In the genomic region with DNA sequence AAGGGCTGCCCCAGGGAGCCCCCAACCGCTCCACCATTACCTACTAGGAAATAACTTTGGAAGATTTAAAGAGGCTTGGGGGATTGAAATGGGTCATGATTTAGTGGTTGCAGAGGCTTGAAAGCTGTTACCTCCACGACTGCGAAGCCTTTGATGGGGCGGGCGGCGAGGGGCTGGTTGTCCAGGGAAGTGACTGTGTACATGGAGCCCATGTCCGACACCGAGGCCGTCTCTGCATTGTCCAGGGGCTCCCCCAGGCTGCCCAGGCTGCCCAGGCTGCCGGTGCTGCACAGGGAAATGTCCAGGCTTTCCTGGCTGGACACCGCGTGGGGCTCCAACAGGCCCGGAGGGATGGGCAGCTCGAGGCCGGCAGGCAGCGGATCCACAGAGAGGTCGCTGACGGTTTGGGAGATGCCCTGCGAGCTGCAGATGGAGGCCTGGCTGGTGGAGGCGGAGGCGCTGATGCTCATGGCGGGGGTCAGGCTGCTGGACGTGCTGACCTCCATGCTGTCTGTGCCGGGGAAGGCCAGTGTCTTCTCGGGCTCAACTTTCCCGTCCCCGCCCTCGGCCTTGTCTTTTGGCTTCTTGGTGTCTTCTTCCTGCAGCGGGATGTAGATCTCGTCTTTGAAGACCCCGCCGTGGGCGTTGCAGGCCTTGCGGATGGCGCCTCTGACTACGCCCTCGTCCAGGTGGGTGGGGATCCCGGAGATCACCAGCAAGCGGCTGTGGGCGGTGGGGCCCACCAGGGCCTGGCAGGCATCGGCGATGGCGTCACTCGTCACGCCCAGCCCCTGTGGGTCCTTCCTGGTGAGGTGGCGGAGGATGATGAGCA, we compare ENCODE assay signal across 27 cellular contexts. TPM values are rescaled to one million over a fixed set of nuclear protein-coding genes. Genes with fewer than 3 reads are reported as not detected.
DNase-seq lines count a peak whose midpoint lies in the region; ATAC-seq and TF ChIP-seq lines count a peak whose summit lies in the region.
"Had no signal": no experiment of that assay in that cellular context is flagged by ENCODE, and none has a peak within 500 bp of the region (broad histone marks: within the 10 kb centered on the region; RNA-seq: fewer than 3 reads in every experiment).

No MANE protein-coding gene starts in this region.

- 99% methylated on average over 29 of the region's 46 CpGs; no CpG with 5 or more reads in 1 of the 2 experiments for WGBS in IMR-90 (ENCODE audit: extremely low coverage in 2 of 2, insufficient read length in 1 of 2), 2 experiments
- WGBS in neuronal stem cell (ENCODE audit: extremely low coverage in 2 of 2, insufficient read length in 2 of 2, insufficient replicate concordance in 1 of 2), 2 donors: no CpG with 5 or more reads among the region's 46 CpGs
- 96% methylated on average over 46 of the region's 46 CpGs for WGBS in hepatocyte (ENCODE audit: low lambda C conversion rate, missing lambda C conversion rate)

- H3K23ac ChIP-seq in IMR-90 (ENCODE audit: low read depth, low read length) (no peak overlapping the region), neuronal stem cell (ENCODE audit: low read depth, low read length, poor library complexity) (no peak overlapping the region)

- ATAC-seq in IMR-90 (ENCODE audit: low read depth): no peak
- no peak for ATAC-seq in HG03175 (IDR thresholded peaks at IDR 0.05; ENCODE audit: unreplicated experiment)
- ATAC-seq: HCT116 had no signal

- BruUV-seq in IMR-90 (replicated peaks; lab: Mats Ljungman, UMichigan): no TSS peak

- H3K27me3 ChIP-seq in AG04450 (ENCODE audit: control insufficient read depth, insufficient read depth, low read length): no peaks in the 10 kb centered on the region
- no peaks in the 10 kb centered on the region for H3K27me3 ChIP-seq in IMR-90 (ENCODE audit: control insufficient read depth, insufficient read depth, low read length)
- H3K27me3 ChIP-seq in dorsolateral prefrontal cortex: no peaks in the 10 kb centered on the region
- H3K27me3 ChIP-seq in neuronal stem cell (ENCODE audit: control insufficient read depth in 3 of 3, insufficient read depth in 3 of 3, low read depth in 1 of 3, low read length in 3 of 3): no peaks in the 10 kb centered on the region
- no peaks in the 10 kb centered on the region for H3K27me3 ChIP-seq in hepatocyte
- H3K27me3 ChIP-seq: testis, vagina had no signal

- H3K56ac ChIP-seq in IMR-90 (ENCODE audit: extremely low read depth, insufficient read depth, low read length): no peak overlapping the region

- H3K14ac ChIP-seq in IMR-90 (replicated peaks; ENCODE audit: low read depth, low read length) (no peak overlapping the region), neuronal stem cell (ENCODE audit: low read length) (no peak overlapping the region)

- H3K4me1 ChIP-seq in IMR-90 (ENCODE audit: control insufficient read depth, insufficient read depth, low read length) (peaks cover 10% of the 10 kb centered on the region), neuronal stem cell (ENCODE audit: control insufficient read depth in 2 of 2, insufficient read depth in 1 of 2, low read depth in 1 of 2, low read length in 2 of 2) (peaks cover 2 to 17% of the 10 kb centered on the region in 2 donors), hepatocyte (ENCODE audit: insufficient read depth) (no peaks in the 10 kb centered on the region)
- H3K4me1 ChIP-seq: vagina had no signal

- no peak overlapping the region for H2AK5ac ChIP-seq in IMR-90 (ENCODE audit: low read depth, low read length)
- no peak overlapping the region for H2AK5ac ChIP-seq in neuronal stem cell (ENCODE audit: low read depth, low read length)

- no peak overlapping the region for H2BK12ac ChIP-seq in neuronal stem cell (ENCODE audit: low read length)

- H3K18ac ChIP-seq in IMR-90 (ENCODE audit: low read depth, low read length): no peak overlapping the region
- H3K18ac ChIP-seq in neuronal stem cell (ENCODE audit: low read length): no peak overlapping the region

- TF ChIP-seq RAD21 in IMR-90 (IDR thresholded peaks at IDR 0.05; ENCODE audit: low read length): no peak

- H4K20me1 ChIP-seq in IMR-90 (ENCODE audit: insufficient read depth, low read length): peaks cover 8% of the 10 kb centered on the region; the same call in 1 of the 2 replicates
- no peaks in the 10 kb centered on the region for H4K20me1 ChIP-seq in hepatocyte (ENCODE audit: insufficient read depth, poor library complexity, severe bottlenecking)

- in situ Hi-C loops in IMR-90 (cut with MboI; ENCODE audit: low sequenced_read_pairs): no loop called here

- H4K5ac ChIP-seq in IMR-90 (ENCODE audit: low read depth, low read length): no peak overlapping the region

- TF ChIP-seq CTCF in AG04450 (IDR thresholded peaks at IDR 0.05; ENCODE audit: low read depth, low read length): no peak
- TF ChIP-seq CTCF in IMR-90 (conservative IDR thresholded peaks at IDR 0.05; ENCODE audit: low read depth, low read length): no peak
- TF ChIP-seq CTCF in dorsolateral prefrontal cortex (IDR thresholded peaks at IDR 0.05 in 54 of 56, conservative IDR thresholded peaks at IDR 0.05 in 2 of 56; ENCODE audit: low read depth in 1 of 56, partially characterized antibody in 56 of 56): no peak
- TF ChIP-seq CTCF in hepatocyte (IDR thresholded peaks at IDR 0.05; ENCODE audit: poor library complexity): no peak

- H3K27ac ChIP-seq in AG04450 (ENCODE audit: low read depth, low read length) (peak overlapping the region; percentile 57), IMR-90 (ENCODE audit: insufficient read depth, low read length) (no peak overlapping the region), dorsolateral prefrontal cortex (peak overlapping the region; percentile 57 to 99 (median 94)), neuronal stem cell (replicated peaks; ENCODE audit: low read length) (no peak overlapping the region), hepatocyte (no peak overlapping the region)
- H3K27ac ChIP-seq: testis, vagina had no signal

- peak overlapping the region; percentile 29 for H2AK9ac ChIP-seq in IMR-90 (replicated peaks; ENCODE audit: low read depth, low read length, poor library complexity)

- H3K4me2 ChIP-seq in IMR-90 (ENCODE audit: low read depth, low read length): no peak overlapping the region
- no peak overlapping the region for H3K4me2 ChIP-seq in neuronal stem cell (ENCODE audit: insufficient read depth, low read length, poor library complexity, severe bottlenecking)
- H3K4me2 ChIP-seq in hepatocyte: no peak overlapping the region

- dilution Hi-C loops in IMR-90 (cut with HindIII; ENCODE audit: low sequenced_read_pairs, unreplicated experiment): no loop called here

- no peak overlapping the region for H2BK5ac ChIP-seq in IMR-90 (ENCODE audit: low read depth, low read length, poor library complexity, severe bottlenecking)
- H2BK5ac ChIP-seq in neuronal stem cell (ENCODE audit: low read length): no peak overlapping the region

- H4K8ac ChIP-seq in IMR-90 (ENCODE audit: low read depth in 2 of 2, low read length in 2 of 2) (no peak overlapping the region), neuronal stem cell (ENCODE audit: low read depth, low read length) (peak overlapping the region; percentile 65)

- H3K9me1 ChIP-seq in IMR-90 (ENCODE audit: insufficient read depth, low read length): peaks cover 5% of the 10 kb centered on the region; the same call in 1 of the 2 replicates

- no peak overlapping the region for H2BK120ac ChIP-seq in IMR-90 (ENCODE audit: low read depth, low read length)
- H2BK120ac ChIP-seq in neuronal stem cell (ENCODE audit: low read depth, low read length): no peak overlapping the region

- CTCF ChIA-PET in AG04450 (lab: Charles Lee): interaction anchor here (1.2 kb wide), 1 partner anchor 14 kb away, joined by 3 read pairs; no protein-coding TSS in a partner anchor
- CTCF ChIA-PET in IMR-90 (lab: Yijun Ruan, JAX): interaction anchor here (0.8 kb wide), 1 partner anchor 53 kb away, joined by 3 read pairs; no protein-coding TSS in a partner anchor

- no peaks in the 10 kb centered on the region for H3K9me2 ChIP-seq in hepatocyte (replicated peaks; ENCODE audit: insufficient read depth)

- intact Hi-C loops in IMR-90 (cut with micrococcal nuclease): no loop called here
- intact Hi-C loops in dorsolateral prefrontal cortex (cut with DNase I): loop anchor here (5.0 to 10.0 kb wide), 4 partner anchors 167 to 239 kb away; a partner anchor contains a TSS

- H2BK15ac ChIP-seq in IMR-90 (ENCODE audit: low read depth, low read length): no peak overlapping the region
- H2BK15ac ChIP-seq in neuronal stem cell (ENCODE audit: low read length): no peak overlapping the region

- H3K79me2 ChIP-seq in hepatocyte: no peaks in the 10 kb centered on the region

- H3K4ac ChIP-seq in IMR-90 (ENCODE audit: low read depth, low read length) (no peak overlapping the region), neuronal stem cell (ENCODE audit: low read length) (no peak overlapping the region)

- H3K9ac ChIP-seq in IMR-90 (ENCODE audit: low read depth, low read length): no peak overlapping the region
- H3K9ac ChIP-seq in neuronal stem cell (ENCODE audit: low read depth, low read length, poor library complexity): peak overlapping the region; percentile 21

- no peak overlapping the region for H4K91ac ChIP-seq in IMR-90 (ENCODE audit: insufficient read depth, low read depth, low read length)
- no peak overlapping the region for H4K91ac ChIP-seq in neuronal stem cell (ENCODE audit: low read depth, low read length, poor library complexity)

- H3K4me3 ChIP-seq in AG04450 (ENCODE audit: low read depth, low read length): no peak overlapping the region
- H3K4me3 ChIP-seq in IMR-90 (ENCODE audit: insufficient read depth, low read depth, low read length): no peak overlapping the region
- no peak overlapping the region for H3K4me3 ChIP-seq in dorsolateral prefrontal cortex
- peak overlapping the region in 1 of 2 donors; percentile 49 for H3K4me3 ChIP-seq in neuronal stem cell (ENCODE audit: low read length in 2 of 2)
- no peak overlapping the region for H3K4me3 ChIP-seq in hepatocyte
- H3K4me3 ChIP-seq: smooth muscle cell, vagina had no signal

- H3K36me3 ChIP-seq in IMR-90 (ENCODE audit: control insufficient read depth, insufficient read depth, low read length) (peaks cover 25% of the 10 kb centered on the region), neuronal stem cell (replicated peaks in 1 of 2; ENCODE audit: control insufficient read depth in 2 of 2, insufficient read depth in 2 of 2, low read length in 2 of 2) (peaks cover 13 to 62% of the 10 kb centered on the region in 2 donors), hepatocyte (replicated peaks; ENCODE audit: insufficient read depth, low read depth) (no peaks in the 10 kb centered on the region)

- POLR2A ChIA-PET in AG04450 (lab: Yijun Ruan, JAX) (no interaction called here), IMR-90 (lab: Charles Lee; ENCODE audit: unreplicated experiment) (no interaction called here)

- peaks cover 0 to 7% of the 10 kb centered on the region in 2 experiments; a peak in 2 of 4 replicates for H3K79me1 ChIP-seq in IMR-90 (ENCODE audit: low read depth in 1 of 2, low read length in 2 of 2)
- peaks cover 2% of the 10 kb centered on the region for H3K79me1 ChIP-seq in neuronal stem cell (ENCODE audit: low read depth, low read length)

- H2BK20ac ChIP-seq in IMR-90 (ENCODE audit: low read depth, low read length): no peak overlapping the region

- H2AFZ ChIP-seq in IMR-90 (replicated peaks; ENCODE audit: low read length, poor library complexity) (no peak overlapping the region), neuronal stem cell (ENCODE audit: low read length) (no peak overlapping the region), hepatocyte (no peak overlapping the region)

- TF ChIP-seq POLR2A in IMR-90 (IDR thresholded peaks at IDR 0.05; ENCODE audit: low read depth, low read length): no peak

- DNase-seq in AG04450 (ENCODE audit: low read depth, low spot score) (no peak), IMR-90 (no peak), dorsolateral prefrontal cortex (no peak), neuronal stem cell (ENCODE audit: low spot score) (no peak), LoVo (ENCODE audit: low spot score) (no peak), hepatocyte (ENCODE audit: low spot score) (no peak), NCI-H1694 (lab: John Stamatoyannopoulos, UW) (no peak)
- DNase-seq: activated CD4-positive, alpha-beta T cell treated with anti-CD3 and anti-CD28 coated beads for 1 hour; activated CD8-positive, alpha-beta memory T cell treated with anti-CD3 and anti-CD28 coated beads, Interleukin-2, amount 50 U/mL, for 4 hours; activated naive CD4-positive, alpha-beta T cell treated with Interleukin-2 at 50 U/mL for 16 hours; Calu3; CD4-positive, CD25-positive, alpha-beta regulatory T cell; DMS79 treated with DMSO at 0.1 percent for 48 hours; effector CD4-positive, alpha-beta T cell; GF-D8; glutamatergic neuron; NCI-H1417; NCI-H2081 treated with DMSO at 0.1 percent for 48 hours; NCI-H2227 treated with DMSO at 0.1 percent for 48 hours; NCI-H69; SHP77 treated with DMSO at 0.1 percent for 48 hours; stimulated activated naive CD4-positive, alpha-beta T cell treated with Interleukin-2 at 50 U/mL for 16 hours; testis had no signal

- H3K9me3 ChIP-seq in AG04450 (ENCODE audit: control insufficient read depth, insufficient read depth, low read length): no peaks in the 10 kb centered on the region; the same call in 1 of the 2 replicates
- no peaks in the 10 kb centered on the region for H3K9me3 ChIP-seq in IMR-90 (ENCODE audit: control insufficient read depth, insufficient read depth, low read length)
- no peaks in the 10 kb centered on the region for H3K9me3 ChIP-seq in neuronal stem cell (replicated peaks in 1 of 2; ENCODE audit: control insufficient read depth in 2 of 2, insufficient read depth in 1 of 2, low read depth in 1 of 2, low read length in 2 of 2)
- no peaks in the 10 kb centered on the region for H3K9me3 ChIP-seq in hepatocyte (ENCODE audit: low read depth)
- H3K9me3 ChIP-seq: testis, vagina had no signal

RNA-seq across cellular contexts. Expression of a gene that starts 58.9 kb away (rescaled TPM):
- polyA plus RNA-seq in AG04450 (2011; rRNA removed) (71.2 and 73.4 TPM in 2 replicates), IMR-90 (2012; rRNA removed) (34.7 and 41.3 TPM in 2 replicates), hepatocyte (37.3 and 39.4 TPM in 2 replicates)
- polyA minus RNA-seq in AG04450 (2011; rRNA and poly(A)+ RNA removed): 54.0 and 63.0 TPM in 2 replicates
- total RNA-seq in IMR-90 (2012; rRNA removed) (69.7 and 70.4 TPM in 2 replicates), dorsolateral prefrontal cortex (10 to 100 TPM; 15.1 to 47.9 (median 24.8) TPM), hepatocyte (33.9 and 37.1 TPM in 2 replicates)
- 20.0 and 24.0 TPM in 2 replicates for polyA plus RNA-seq in IMR-90 (2012; cell fraction: cytosol; rRNA removed)
- 16.7 and 36.6 TPM in 2 replicates for polyA plus RNA-seq in IMR-90 (2012; cell fraction: nucleus; rRNA removed; ENCODE audit: low replicate concordance)
- polyA plus RNA-seq in neuronal stem cell (2013, experiment 1 of 2): 21.1 TPM
- 21.0 TPM for polyA plus RNA-seq in neuronal stem cell (2013, experiment 2 of 2)

Comparison
In these comparisons a context has a peak if more than half of its experiments do, and no peak if none do; other contexts are left out.
1. H3K27ac ChIP-seq: peak in AG04450 (single experiment) and dorsolateral prefrontal cortex (59 of 59); none in IMR-90 (single experiment), neuronal stem cell (single experiment) and hepatocyte (single experiment).